ENCODE assay signal across 5 cellular contexts in genomic region chr18:69483574-69483973, GRCh38.
"Had no signal": no experiment of that assay in that cellular context is flagged by ENCODE, and none has a peak within 500 bp of the region (broad histone marks: within the 10 kb centered on the region; RNA-seq: fewer than 3 reads in every experiment).

No MANE protein-coding gene starts in this region.

- H3K4me3 Mint-ChIP-seq: IgD-negative memory B cell had no signal

- DNase-seq: IMR-90 had no signal

- H3K4me1 Mint-ChIP-seq: IgD-negative memory B cell had no signal

- H3K36me3 Mint-ChIP-seq: IgD-negative memory B cell had no signal

- H3K4me3 ChIP-seq: K562 had no signal

- ATAC-seq: HepG2, K562 had no signal

- H3K27me3 Mint-ChIP-seq: IgD-negative memory B cell had no signal

- H3K27ac Mint-ChIP-seq: IgD-negative memory B cell had no signal

- H3K27ac ChIP-seq: HL-60 had no signal
